ENCODE assay signal across 18 cellular contexts in genomic region chr15:68447209-68447608, GRCh38. TPM values are rescaled to one million over a fixed set of nuclear protein-coding genes. Genes with fewer than 3 reads are reported as not detected.
"Had no signal": no experiment of that assay in that cellular context is flagged by ENCODE, and none has a peak within 500 bp of the region (broad histone marks: within the 10 kb centered on the region; RNA-seq: fewer than 3 reads in every experiment).

No MANE protein-coding gene starts in this region.

- H3K4me1 Mint-ChIP-seq: activated CD4-positive, alpha-beta T cell treated with anti-CD3 and anti-CD28 coated beads for 36 hours; naive thymus-derived CD8-positive, alpha-beta T cell; T-cell had no signal

- H3K27ac ChIP-seq: lower lobe of right lung, suprapubic skin, upper lobe of left lung, WERI-Rb-1 had no signal

- H3K27me3 ChIP-seq: upper lobe of left lung had no signal

- DNase-seq: activated CD4-positive, alpha-beta T cell treated with anti-CD3 and anti-CD28 coated beads for 36 hours; activated CD8-positive, alpha-beta T cell treated with anti-CD3 and anti-CD28 coated beads for 36 hours; activated gamma-delta T cell; amygdala; cerebellar nuclear complex; erythroblast; hippocampal formation; lower lobe of right lung; naive thymus-derived CD8-positive, alpha-beta T cell; stimulated activated CD4-positive, alpha-beta T cell treated with anti-CD3 and anti-CD28 coated beads, Interleukin-12 subunit alpha, Interleukin-12 subunit beta, amount 100 ng/mL, for 4 hours; stimulated activated naive CD4-positive, alpha-beta T cell treated with Interleukin-2 at 50 U/mL for 16 hours; T-cell; upper lobe of left lung; WERI-Rb-1 had no signal

- H3K4me1 ChIP-seq: lower lobe of right lung, suprapubic skin, upper lobe of left lung had no signal

- H3K36me3 ChIP-seq: lower lobe of right lung, suprapubic skin, upper lobe of left lung, WERI-Rb-1 had no signal

- H3K36me3 Mint-ChIP-seq: activated naive CD8-positive, alpha-beta T cell; brain; T-cell had no signal

- H3K9me3 ChIP-seq: lower lobe of right lung, suprapubic skin, upper lobe of left lung had no signal

- H3K27ac Mint-ChIP-seq: activated CD4-positive, alpha-beta T cell treated with anti-CD3 and anti-CD28 coated beads for 36 hours; activated CD8-positive, alpha-beta T cell treated with anti-CD3 and anti-CD28 coated beads for 36 hours; activated naive CD8-positive, alpha-beta T cell; brain; naive thymus-derived CD8-positive, alpha-beta T cell; progenitor cell of endocrine pancreas; T-cell had no signal

- H3K4me3 ChIP-seq: lower lobe of right lung, suprapubic skin, upper lobe of left lung had no signal

- H3K9me3 Mint-ChIP-seq: activated CD8-positive, alpha-beta T cell treated with anti-CD3 and anti-CD28 coated beads for 36 hours; T-cell had no signal

- H3K4me3 Mint-ChIP-seq: activated CD4-positive, alpha-beta T cell treated with anti-CD3 and anti-CD28 coated beads for 36 hours; activated CD8-positive, alpha-beta T cell treated with anti-CD3 and anti-CD28 coated beads for 36 hours; activated naive CD8-positive, alpha-beta T cell; brain; naive thymus-derived CD8-positive, alpha-beta T cell; T-cell had no signal

RNA-seq across cellular contexts. Expression of gene ITGA11, which starts 15.2 kb away (rescaled TPM):
- total RNA-seq: progenitor cell of endocrine pancreas had no signal
